Comparison of ENCODE assay signal across 10 cellular contexts in genomic region chr6:43383021-43383667, GRCh38.
A peak's percentile ranks its signal among the peaks of the same experiment; 100 is the strongest.
DNase-seq lines count a peak whose midpoint lies in the region; ATAC-seq and TF ChIP-seq lines count a peak whose summit lies in the region.
"Had no signal": no experiment of that assay in that cellular context is flagged by ENCODE, and none has a peak within 500 bp of the region (broad histone marks: within the 10 kb centered on the region; RNA-seq: fewer than 3 reads in every experiment).

No MANE protein-coding gene starts in this region.

- TF ChIP-seq CTCF in OCI-LY3 (IDR thresholded peaks at IDR 0.05; ENCODE audit: low read depth, low read length) (no peak), epithelial cell of esophagus (IDR thresholded peaks at IDR 0.05; ENCODE audit: insufficient read depth, low read depth, low read length, missing control alignments) (no peak)

- H3K27ac ChIP-seq in ACC112 (ENCODE audit: low read depth, low read length) (no peak overlapping the region), OCI-LY3 (ENCODE audit: low read length) (peak overlapping the region; percentile 91)
- H3K27ac ChIP-seq: ascending aorta had no signal

- H3K36me3 ChIP-seq in ACC112 (ENCODE audit: insufficient read depth, low read length), result no peaks in the 10 kb centered on the region
- no peaks in the 10 kb centered on the region for H3K36me3 ChIP-seq in OCI-LY3 (replicated peaks; ENCODE audit: low read depth, low read length)
- H3K36me3 ChIP-seq: ascending aorta had no signal

- H3K27me3 ChIP-seq in ACC112 (ENCODE audit: insufficient read depth, low read length) (0 out of 2 replicates have a peak, but pooled peaks cover 3% of the 10 kb centered on the region), OCI-LY3 (ENCODE audit: low read depth, low read length) (peaks cover 14% of the 10 kb centered on the region)
- H3K27me3 ChIP-seq: ascending aorta had no signal

- no peaks in the 10 kb centered on the region for H4K20me1 ChIP-seq in OCI-LY3 (ENCODE audit: insufficient read depth, low read length)

- H3K4me1 ChIP-seq in ACC112 (ENCODE audit: control insufficient read depth, insufficient read depth, low read length, unreplicated experiment), result peaks cover 8% of the 10 kb centered on the region
- peaks cover 89% of the 10 kb centered on the region for H3K4me1 ChIP-seq in OCI-LY3 (ENCODE audit: low read length)
- H3K4me1 ChIP-seq: ascending aorta had no signal

- ATAC-seq in GM18502 (IDR thresholded peaks at IDR 0.05; ENCODE audit: poor library complexity, unreplicated experiment) (peak; percentile 34), HG02610 (IDR thresholded peaks at IDR 0.05; ENCODE audit: unreplicated experiment) (no peak), GM18907 (IDR thresholded peaks at IDR 0.05; ENCODE audit: unreplicated experiment) (no peak)

- H3K4me2 ChIP-seq in OCI-LY3 (ENCODE audit: low read length), result peak overlapping the region; percentile 75

- DNase-seq in epithelial cell of esophagus (ENCODE audit: low read depth) (peak; percentile 27), HuH-7 (ENCODE audit: low spot score) (no peak), DMS114 treated with DMSO at 0.1 percent for 48 hours (lab: John Stamatoyannopoulos, UW; ENCODE audit: unreplicated experiment) (no peak)
- DNase-seq: Right ventricle myocardium superior had no signal

- no peak overlapping the region for H3K4me3 ChIP-seq in ACC112 (ENCODE audit: low read depth, low read length)
- peak overlapping the region; percentile 47 for H3K4me3 ChIP-seq in OCI-LY3 (ENCODE audit: low read length)
- no peak overlapping the region for H3K4me3 ChIP-seq in epithelial cell of esophagus (ENCODE audit: low read length)
- H3K4me3 ChIP-seq: ascending aorta had no signal

- H2AFZ ChIP-seq in ACC112 (ENCODE audit: low read length, unreplicated experiment), result peak overlapping the region; percentile 14
- no peak overlapping the region for H2AFZ ChIP-seq in OCI-LY3 (ENCODE audit: low read depth, low read length)

- peak overlapping the region; percentile 63 for H3K9ac ChIP-seq in OCI-LY3 (ENCODE audit: low read length)

- H3K79me2 ChIP-seq in ACC112 (ENCODE audit: control insufficient read depth, insufficient read depth, low read length, unreplicated experiment) (no peaks in the 10 kb centered on the region), OCI-LY3 (ENCODE audit: low read length) (no peaks in the 10 kb centered on the region)

- H3K9me3 ChIP-seq in OCI-LY3 (ENCODE audit: insufficient read depth, low read length), result no peaks in the 10 kb centered on the region
- H3K9me3 ChIP-seq: ascending aorta had no signal
